ENCODE assay signal across 19 cellular contexts in genomic region chr12:124841558-124841945, GRCh38. TPM values are rescaled to one million over a fixed set of nuclear protein-coding genes. Genes with fewer than 3 reads are reported as not detected.
DNase-seq lines count a peak whose midpoint lies in the region; ATAC-seq and TF ChIP-seq lines count a peak whose summit lies in the region.
"Had no signal": no experiment of that assay in that cellular context is flagged by ENCODE, and none has a peak within 500 bp of the region (broad histone marks: within the 10 kb centered on the region; RNA-seq: fewer than 3 reads in every experiment).

No MANE protein-coding gene starts in this region.

- no peaks in the 10 kb centered on the region for H3K27me3 ChIP-seq in Caco-2 (replicated peaks; ENCODE audit: control insufficient read depth, insufficient read depth, low read length)
- no peaks in the 10 kb centered on the region for H3K27me3 ChIP-seq in dorsolateral prefrontal cortex
- H3K27me3 ChIP-seq in trophoblast cell (ENCODE audit: insufficient read depth, low read length) = no peaks in the 10 kb centered on the region
- H3K27me3 ChIP-seq: SJSA1 had no signal

- peaks cover 3% of the 10 kb centered on the region for H3K79me1 ChIP-seq in trophoblast cell (ENCODE audit: low read length)

- TF ChIP-seq CTCF in Caco-2 (IDR thresholded peaks at IDR 0.05; ENCODE audit: insufficient read depth in 1 of 2, low read depth in 1 of 2, low read length in 1 of 2, severe bottlenecking in 1 of 2, unreplicated experiment in 1 of 2) = no peak
- no peak for TF ChIP-seq CTCF in HEK293 (tag by site-specific recombination; IDR thresholded peaks at IDR 0.05)
- no peak for TF ChIP-seq CTCF in dorsolateral prefrontal cortex (IDR thresholded peaks at IDR 0.05 in 54 of 56, conservative IDR thresholded peaks at IDR 0.05 in 2 of 56; ENCODE audit: low read depth in 1 of 56, partially characterized antibody in 56 of 56)

- H3K36me3 Mint-ChIP-seq in Caco-2 (ENCODE audit: insufficient read depth, unreplicated experiment) = peaks cover 32% of the 10 kb centered on the region
- H3K36me3 Mint-ChIP-seq: T-cell had no signal

- no peak overlapping the region for H3K4ac ChIP-seq in trophoblast cell (ENCODE audit: low read depth, low read length)

- H3K23ac ChIP-seq in trophoblast cell (ENCODE audit: low read length) = no peak overlapping the region

- H3K9me3 ChIP-seq in Caco-2 (no peaks in the 10 kb centered on the region), HEK293 (ENCODE audit: control insufficient read depth, insufficient read depth, low read depth, low read length) (no peaks in the 10 kb centered on the region), trophoblast cell (ENCODE audit: insufficient read depth, low read depth, low read length) (peaks cover 2% of the 10 kb centered on the region)
- H3K9me3 ChIP-seq: SJSA1 had no signal

- peaks cover 2% of the 10 kb centered on the region for H3K79me2 ChIP-seq in trophoblast cell (ENCODE audit: control insufficient read depth, insufficient read depth, low read length, poor library complexity)

- no peak for ATAC-seq in GM19397 (IDR thresholded peaks at IDR 0.05; ENCODE audit: unreplicated experiment)
- ATAC-seq: activated CD8-positive, alpha-beta T cell treated with anti-CD3 and anti-CD28 coated beads for 36 hours; T-cell had no signal

- no peak overlapping the region for H3K4me3 Mint-ChIP-seq in Caco-2 (ENCODE audit: unreplicated experiment)
- H3K4me3 Mint-ChIP-seq: activated CD8-positive, alpha-beta T cell treated with anti-CD3 and anti-CD28 coated beads for 36 hours; HFFc6; T-cell had no signal

- H3K9me3 Mint-ChIP-seq in Caco-2 (ENCODE audit: unreplicated experiment) = no peaks in the 10 kb centered on the region
- H3K9me3 Mint-ChIP-seq: activated CD8-positive, alpha-beta T cell treated with anti-CD3 and anti-CD28 coated beads for 36 hours; HFFc6; T-cell had no signal

- H3K14ac ChIP-seq in trophoblast cell (ENCODE audit: low read length) = no peak overlapping the region

- POLR2A ChIA-PET in Caco-2 (lab: Charles Lee) = no interaction called here
- POLR2A ChIA-PET in HEK293 (lab: Yijun Ruan, JAX) = no interaction called here

- no peak overlapping the region for H2BK5ac ChIP-seq in trophoblast cell (ENCODE audit: low read depth, low read length, poor library complexity)

- H4K8ac ChIP-seq in trophoblast cell (ENCODE audit: low read depth, low read length) = no peak overlapping the region

- no peak overlapping the region for H2BK120ac ChIP-seq in trophoblast cell (ENCODE audit: insufficient read depth, low read length, poor library complexity)

- H3K27ac ChIP-seq in HEK293 (ENCODE audit: extremely low read depth, low read depth, low read length) (no peak overlapping the region), dorsolateral prefrontal cortex (peak overlapping the region in 51 of 59 donors; percentile 38 to 84 (median 70)), trophoblast cell (ENCODE audit: low read depth, low read length) (no peak overlapping the region)
- H3K27ac ChIP-seq: PC-9, SJSA1 had no signal

- H3K4me2 ChIP-seq in trophoblast cell (ENCODE audit: low read length) = no peak overlapping the region
- H3K4me2 ChIP-seq: PC-9 had no signal

- H2BK12ac ChIP-seq in trophoblast cell (ENCODE audit: low read length) = no peak overlapping the region

- intact Hi-C loops in Caco-2 (cut with micrococcal nuclease; ENCODE audit: unreplicated experiment) = no loop called here
- intact Hi-C loops in dorsolateral prefrontal cortex (cut with DNase I) = no loop called here

- CTCF ChIA-PET in Caco-2 (lab: Charles Lee) = interaction anchor here (0.7 to 1.4 kb wide), 2 partner anchors 63 to 65 kb away, joined by 6 read pairs; no protein-coding TSS in a partner anchor
- CTCF ChIA-PET in HEK293 (lab: Yijun Ruan, JAX) = interaction anchor here (0.7 to 1.3 kb wide), 3 partner anchors 14 to 940 kb away, joined by 3 to 6 read pairs (median 4); no protein-coding TSS in a partner anchor

- H3K4me1 Mint-ChIP-seq in Caco-2 (ENCODE audit: low read depth, unreplicated experiment) = peaks cover 13% of the 10 kb centered on the region
- H3K4me1 Mint-ChIP-seq: T-cell had no signal

- no peak overlapping the region for H4K12ac ChIP-seq in trophoblast cell (ENCODE audit: low read depth, low read length)

- no CpG with 5 or more reads among the region's 7 CpGs for WGBS in trophoblast cell (ENCODE audit: extremely low coverage, insufficient coverage, insufficient read length)

- H3K27me3 Mint-ChIP-seq in Caco-2 (ENCODE audit: insufficient read depth, unreplicated experiment) = no peaks in the 10 kb centered on the region
- H3K27me3 Mint-ChIP-seq: activated CD8-positive, alpha-beta T cell treated with anti-CD3 and anti-CD28 coated beads for 36 hours; T-cell had no signal

- H2AFZ ChIP-seq in trophoblast cell (ENCODE audit: insufficient read depth, low read length, poor library complexity) = no peak overlapping the region
- H2AFZ ChIP-seq: PC-9 had no signal

- peak overlapping the region; percentile 1 for H4K91ac ChIP-seq in trophoblast cell (ENCODE audit: low read depth, low read length)

- H3K4me3 ChIP-seq in Caco-2 (ENCODE audit: low read depth, low read length) = no peak overlapping the region
- H3K4me3 ChIP-seq in HEK293 (ENCODE audit: low read depth, low read length) = no peak overlapping the region
- no peak overlapping the region for H3K4me3 ChIP-seq in dorsolateral prefrontal cortex
- no peak overlapping the region for H3K4me3 ChIP-seq in trophoblast cell (ENCODE audit: low read depth, low read length)
- H3K4me3 ChIP-seq: PC-9, SJSA1, skin epidermis had no signal

- no peak overlapping the region for H3K9ac ChIP-seq in trophoblast cell (ENCODE audit: low read length)

- no peak overlapping the region for H3K18ac ChIP-seq in trophoblast cell (ENCODE audit: low read length)

- peaks cover 12% of the 10 kb centered on the region for H3K4me1 ChIP-seq in Caco-2
- H3K4me1 ChIP-seq in HEK293 (ENCODE audit: control insufficient read depth, insufficient read depth, low read length) = peaks cover 10% of the 10 kb centered on the region
- peaks cover 3 to 7% of the 10 kb centered on the region in 2 experiments for H3K4me1 ChIP-seq in trophoblast cell (ENCODE audit: control insufficient read depth in 1 of 2, insufficient read depth in 2 of 2, low read length in 2 of 2)

- DNase-seq in Caco-2 (no peak), dorsolateral prefrontal cortex (no peak), trophoblast cell (no peak), NCI-H2171 (lab: John Stamatoyannopoulos, UW) (no peak), GM19238 (ENCODE audit: insufficient read length, low spot score) (no peak)
- DNase-seq in stimulated activated CD4-positive, alpha-beta T cell treated with anti-CD3 and anti-CD28 coated beads, Interleukin-1b, Interleukin-23, amount 100 ng/mL, for 48 hours = no peak
- DNase-seq: activated CD4-positive, CD25-positive, alpha-beta regulatory T cell treated with anti-CD3 and anti-CD28 coated beads, Interleukin-2, amount 50 U/mL, for 72 hours; activated CD8-positive, alpha-beta T cell treated with anti-CD3 and anti-CD28 coated beads for 36 hours; activated effector memory CD4-positive, alpha-beta T cell treated with anti-CD3 and anti-CD28 coated beads, Interleukin-2, amount 50 U/mL, for 16 hours; HFFc6; NCI-H1436; NCI-H524; PC-9; stimulated activated CD4-positive, alpha-beta T cell treated with anti-CD3 and anti-CD28 coated beads, Interleukin-2, amount 100 ng/mL, for 24 hours; T-cell had no signal

- peak overlapping the region; percentile 67 for H3K27ac Mint-ChIP-seq in Caco-2 (ENCODE audit: unreplicated experiment)
- H3K27ac Mint-ChIP-seq: activated CD8-positive, alpha-beta T cell treated with anti-CD3 and anti-CD28 coated beads for 36 hours; HFFc6; T-cell had no signal

- BruUV-seq in Caco-2 (replicated peaks; lab: Mats Ljungman, UMichigan) = no TSS peak

- no peaks in the 10 kb centered on the region for H3K36me3 ChIP-seq in Caco-2 (ENCODE audit: control insufficient read depth, insufficient read depth, low read length)
- H3K36me3 ChIP-seq in HEK293 (ENCODE audit: control insufficient read depth in 2 of 2, insufficient read depth in 1 of 2, low read length in 2 of 2) = no peaks in the 10 kb centered on the region; a peak in 1 of 3 replicates
- no peaks in the 10 kb centered on the region for H3K36me3 ChIP-seq in trophoblast cell (ENCODE audit: control insufficient read depth in 1 of 2, insufficient read depth in 2 of 2, low read length in 2 of 2)
- H3K36me3 ChIP-seq: SJSA1 had no signal

- H2AK5ac ChIP-seq in trophoblast cell (ENCODE audit: low read length) = no peak overlapping the region

TF ChIP-seq in HEK293, 187 proteins besides CTCF, POLR2A, EP300 and RAD21 (continues in another document):
- TF ChIP-seq GLIS2 (tag by site-specific recombination; IDR thresholded peaks at IDR 0.05) (0 out of 2 replicates have a peak, but pooled peaks have one; percentile 21), ZNF132 (tag by site-specific recombination; IDR thresholded peaks at IDR 0.05; ENCODE audit: borderline replicate concordance) (no peak), ZNF600 (tag by site-specific recombination; IDR thresholded peaks at IDR 0.05) (0 out of 2 replicates have a peak, but pooled peaks have one; percentile 20), ZNF792 (tag by site-specific recombination; IDR thresholded peaks at IDR 0.05) (no peak), ELK4 (IDR thresholded peaks at IDR 0.05; ENCODE audit: borderline replicate concordance, low read depth, low read length) (no peak), KLF1 (tag by site-specific recombination; IDR thresholded peaks at IDR 0.05) (no peak), KLF8 (tag by site-specific recombination; IDR thresholded peaks at IDR 0.05) (no peak), ZNF514 (tag by site-specific recombination; IDR thresholded peaks at IDR 0.05) (no peak), YY1 (tag by site-specific recombination; IDR thresholded peaks at IDR 0.05) (no peak), ZNF184 (tag by site-specific recombination; IDR thresholded peaks at IDR 0.05) (no peak), ZNF76 (tag by site-specific recombination; IDR thresholded peaks at IDR 0.05; ENCODE audit: borderline replicate concordance, low read depth) (no peak)
- TF ChIP-seq, protein P1, sequence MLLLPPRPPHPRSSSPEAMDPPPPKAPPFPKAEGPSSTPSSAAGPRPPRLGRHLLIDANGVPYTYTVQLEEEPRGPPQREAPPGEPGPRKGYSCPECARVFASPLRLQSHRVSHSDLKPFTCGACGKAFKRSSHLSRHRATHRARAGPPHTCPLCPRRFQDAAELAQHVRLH (tag by site-specific recombination; IDR thresholded peaks at IDR 0.05) = no peak

RNA-seq across cellular contexts. Expression of gene SCARB1, which starts 22.1 kb away (rescaled TPM):
- total RNA-seq in Caco-2 (2022) = 104 and 106 TPM in 2 replicates
- total RNA-seq in dorsolateral prefrontal cortex = 100 to 1,000 TPM in 1 of 120 experiments, 10 to 100 TPM in 119; 33.4 to 110 (median 54.7) TPM
- 102 and 105 TPM in 2 replicates for polyA plus RNA-seq in trophoblast cell (2013)

Comparison
In these comparisons a context has a peak if more than half of its experiments do, and no peak if none do; other contexts are left out.
1. H3K27ac ChIP-seq: peak in dorsolateral prefrontal cortex (51 of 59); none in HEK293 (single experiment) and trophoblast cell (single experiment).